In genomic region chr9:120434532-120434931, GRCh38 we compare ENCODE assay signal across 13 cellular contexts.
A peak's percentile ranks its signal among the peaks of the same experiment; 100 is the strongest.
DNase-seq lines count a peak whose midpoint lies in the region; ATAC-seq and TF ChIP-seq lines count a peak whose summit lies in the region.
"Had no signal": no experiment of that assay in that cellular context is flagged by ENCODE, and none has a peak within 500 bp of the region (broad histone marks: within the 10 kb centered on the region; RNA-seq: fewer than 3 reads in every experiment).

No MANE protein-coding gene starts in this region.

- TF ChIP-seq CTCF in heart left ventricle (IDR thresholded peaks at IDR 0.05) (no peak), ovary (IDR thresholded peaks at IDR 0.05) (no peak)

- no peaks in the 10 kb centered on the region for H3K27me3 Mint-ChIP-seq in activated CD4-positive, alpha-beta T cell treated with anti-CD3 and anti-CD28 coated beads for 36 hours

- 66 to 75% (median 74%) methylated on average over 6 of the region's 6 CpGs for WGBS in heart left ventricle, 4 donors
- WGBS in ovary, 3 donors = 15 to 30% (median 25%) methylated on average over 6 of the region's 6 CpGs

- H3K4me3 Mint-ChIP-seq in activated CD4-positive, alpha-beta T cell treated with anti-CD3 and anti-CD28 coated beads for 36 hours = no peak overlapping the region

- TF ChIP-seq POLR2A in heart left ventricle (IDR thresholded peaks at IDR 0.05) (no peak), ovary (IDR thresholded peaks at IDR 0.05) (no peak)

- H3K9me3 ChIP-seq in heart left ventricle = peaks cover 0 to 4% (median 0%) of the 10 kb centered on the region in 12 donors
- H3K9me3 ChIP-seq in ovary = no peaks in the 10 kb centered on the region

- ATAC-seq in heart left ventricle = peak in 3 of 4 donors; percentile 69 to 76 (median 75)
- no peak for ATAC-seq in GM19023 (IDR thresholded peaks at IDR 0.05; ENCODE audit: unreplicated experiment)
- no peak for ATAC-seq in HG03442 (IDR thresholded peaks at IDR 0.05; ENCODE audit: unreplicated experiment)
- no peak for ATAC-seq in GM21619 (IDR thresholded peaks at IDR 0.05; ENCODE audit: unreplicated experiment)
- no peak for ATAC-seq in activated CD4-positive, alpha-beta T cell treated with anti-CD3 and anti-CD28 coated beads for 36 hours

- H3K4me1 Mint-ChIP-seq in activated CD4-positive, alpha-beta T cell treated with anti-CD3 and anti-CD28 coated beads for 36 hours = no peaks in the 10 kb centered on the region

- POLR2A ChIA-PET in activated CD4-positive, alpha-beta T cell treated with anti-CD3 and anti-CD28 coated beads for 36 hours (lab: Charles Lee) = no interaction called here

- H3K4me1 ChIP-seq in heart left ventricle (peaks cover 0 to 55% (median 4%) of the 10 kb centered on the region in 12 donors), ovary (ENCODE audit: insufficient read depth) (peaks cover 18% of the 10 kb centered on the region)

- peaks cover 51% of the 10 kb centered on the region for H3K36me3 Mint-ChIP-seq in activated CD4-positive, alpha-beta T cell treated with anti-CD3 and anti-CD28 coated beads for 36 hours (ENCODE audit: low read depth)

- no peaks in the 10 kb centered on the region for H3K9me3 Mint-ChIP-seq in activated CD4-positive, alpha-beta T cell treated with anti-CD3 and anti-CD28 coated beads for 36 hours (ENCODE audit: low read depth)

- H3K27ac Mint-ChIP-seq in activated CD4-positive, alpha-beta T cell treated with anti-CD3 and anti-CD28 coated beads for 36 hours = no peak overlapping the region

- H3K27ac ChIP-seq in heart left ventricle (peak overlapping the region in 2 of 12 donors; percentile 22 to 30), ovary (peak overlapping the region in 1 of 2 donors; percentile 61)
- H3K27ac ChIP-seq: SK-N-MC had no signal

- H3K4me3 ChIP-seq in heart left ventricle = no peak overlapping the region
- no peak overlapping the region for H3K4me3 ChIP-seq in ovary
- H3K4me3 ChIP-seq: SK-N-MC had no signal

- no peaks in the 10 kb centered on the region for H3K27me3 ChIP-seq in heart left ventricle
- H3K27me3 ChIP-seq in ovary = no peaks in the 10 kb centered on the region

- peak; percentile 66 for DNase-seq in AG20443 (ENCODE audit: low spot score)
- DNase-seq in astrocyte of the hippocampus (ENCODE audit: low read depth, low spot score) = peak; percentile 44
- peak in 3 of 5 donors; percentile 17 to 67 (median 63) for DNase-seq in heart left ventricle
- DNase-seq in ovary = peak; percentile 59 to 75 (median 68)
- DNase-seq in activated CD4-positive, alpha-beta T cell treated with anti-CD3 and anti-CD28 coated beads for 36 hours = no peak
- DNase-seq: C1 segment of cervical spinal cord, KG1, NCI-H187, nucleus accumbens had no signal

- TF ChIP-seq EP300 in ovary (IDR thresholded peaks at IDR 0.05) = no peak

- intact Hi-C loops in heart left ventricle (cut with DNase I) (no loop called here), ovary (cut with DNase I) (no loop called here)
- intact Hi-C loops in activated CD4-positive, alpha-beta T cell treated with anti-CD3 and anti-CD28 coated beads for 36 hours (cut with DNase I, micrococcal nuclease) = no loop called here

- CTCF ChIA-PET in activated CD4-positive, alpha-beta T cell treated with anti-CD3 and anti-CD28 coated beads for 36 hours (lab: Charles Lee) = no interaction called here

- H3K36me3 ChIP-seq in heart left ventricle (peaks cover 0 to 48% (median 26%) of the 10 kb centered on the region in 9 donors), ovary (no peaks in the 10 kb centered on the region)

Comparison
In these comparisons a context has a peak if more than half of its experiments do, and no peak if none do; other contexts are left out.
1. ATAC-seq: peak in heart left ventricle (3 of 4); none in GM19023 (single experiment), HG03442 (single experiment), GM21619 (single experiment) and activated CD4-positive, alpha-beta T cell treated with anti-CD3 and anti-CD28 coated beads for 36 hours (single experiment).